Comparison of ENCODE assay signal across 17 cellular contexts in genomic region chr7:155448632-155449007, GRCh38. TPM values are rescaled to one million over a fixed set of nuclear protein-coding genes. Genes with fewer than 3 reads are reported as not detected.
DNase-seq lines count a peak whose midpoint lies in the region; ATAC-seq and TF ChIP-seq lines count a peak whose summit lies in the region.
"Had no signal": no experiment of that assay in that cellular context is flagged by ENCODE, and none has a peak within 500 bp of the region (broad histone marks: within the 10 kb centered on the region; RNA-seq: fewer than 3 reads in every experiment).

No MANE protein-coding gene starts in this region.

- H3K36me3 Mint-ChIP-seq in activated CD4-positive, alpha-beta memory T cell treated with anti-CD3 and anti-CD28 coated beads for 36 hours, result no peaks in the 10 kb centered on the region
- H3K36me3 Mint-ChIP-seq: CD4-positive, CD25-positive, alpha-beta regulatory T cell had no signal

- H3K4me1 Mint-ChIP-seq in activated CD4-positive, alpha-beta memory T cell treated with anti-CD3 and anti-CD28 coated beads for 36 hours (ENCODE audit: low read depth), result peaks cover 3% of the 10 kb centered on the region

- peak overlapping the region; percentile 32 for H2AFZ ChIP-seq in neuron (ENCODE audit: low read depth, low read length)

- POLR2A ChIA-PET in activated CD4-positive, alpha-beta memory T cell treated with anti-CD3 and anti-CD28 coated beads for 36 hours (lab: Charles Lee), result no interaction called here

- intact Hi-C loops in activated CD4-positive, alpha-beta memory T cell treated with anti-CD3 and anti-CD28 coated beads for 36 hours (cut with micrococcal nuclease), result no loop called here

- no peak for TF ChIP-seq CTCF in foreskin keratinocyte (conservative IDR thresholded peaks at IDR 0.05)

- no peaks in the 10 kb centered on the region for H3K9me3 Mint-ChIP-seq in activated CD4-positive, alpha-beta memory T cell treated with anti-CD3 and anti-CD28 coated beads for 36 hours
- H3K9me3 Mint-ChIP-seq: CD4-positive, CD25-positive, alpha-beta regulatory T cell; stimulated activated naive B cell treated with anti-CD40 and anti-IgM and Interleukin-4, amounts not matched to agents 10 μg/mL and 1 μg/mL and 100 μg/mL, for 72 hours; T-helper 1 cell treated with Interleukin-12 subunit alpha and Interleukin-12 subunit beta and Interleukin-4 antibody, amounts not matched to agents 30 μg/mL and 1 μg/mL, for 36 hours had no signal

- no peaks in the 10 kb centered on the region for H3K36me3 ChIP-seq in neuron (ENCODE audit: insufficient read depth, low read length)
- H3K36me3 ChIP-seq: colonic mucosa, right atrium auricular region had no signal

- DNase-seq in ELF-1 (ENCODE audit: low read depth, low spot score) (peak; percentile 26), NCI-H1105 (lab: John Stamatoyannopoulos, UW) (peak; percentile 22), foreskin keratinocyte (no peak), NAMALWA (ENCODE audit: low spot score) (no peak)
- DNase-seq in activated CD4-positive, alpha-beta memory T cell treated with anti-CD3 and anti-CD28 coated beads for 36 hours, result no peak
- DNase-seq: activated CD4-positive, alpha-beta T cell treated with anti-CD3 and anti-CD28 coated beads for 4 hours; amygdala; CD4-positive, CD25-positive, alpha-beta regulatory T cell; colonic mucosa; MM.1S; stimulated activated CD4-positive, alpha-beta T cell treated with anti-CD3 and anti-CD28 coated beads, Interleukin-4, amount 100 ng/mL, for 4 hours; stimulated activated naive B cell treated with anti-CD40 and anti-IgM and Interleukin-4, amounts not matched to agents 10 μg/mL and 1 μg/mL and 100 μg/mL, for 72 hours had no signal

- no peaks in the 10 kb centered on the region for H3K4me1 ChIP-seq in foreskin keratinocyte
- peaks cover 16% of the 10 kb centered on the region for H3K4me1 ChIP-seq in neuron (ENCODE audit: insufficient read depth, low read length)
- H3K4me1 ChIP-seq: colonic mucosa had no signal

- H3K4me3 Mint-ChIP-seq in activated CD4-positive, alpha-beta memory T cell treated with anti-CD3 and anti-CD28 coated beads for 36 hours, result no peak overlapping the region
- H3K4me3 Mint-ChIP-seq: T-helper 1 cell treated with Interleukin-12 subunit alpha and Interleukin-12 subunit beta and Interleukin-4 antibody, amounts not matched to agents 30 μg/mL and 1 μg/mL, for 36 hours had no signal

- H3K4me3 ChIP-seq in neuron (ENCODE audit: low read length), result no peak overlapping the region
- H3K4me3 ChIP-seq: colonic mucosa, right atrium auricular region had no signal

- no peak overlapping the region for H3K27ac ChIP-seq in foreskin keratinocyte
- H3K27ac ChIP-seq: colonic mucosa, right atrium auricular region had no signal

- peaks cover 8% of the 10 kb centered on the region for H3K9me3 ChIP-seq in neuron (ENCODE audit: low read length)
- H3K9me3 ChIP-seq: colonic mucosa, right atrium auricular region had no signal

- peak; percentile 55 for ATAC-seq in foreskin keratinocyte
- ATAC-seq in HG03039 (IDR thresholded peaks at IDR 0.05; ENCODE audit: unreplicated experiment), result no peak
- ATAC-seq: stimulated activated naive B cell treated with anti-CD40 and anti-IgM and Interleukin-4, amounts not matched to agents 10 μg/mL and 1 μg/mL and 100 μg/mL, for 72 hours had no signal

- CTCF ChIA-PET in activated CD4-positive, alpha-beta memory T cell treated with anti-CD3 and anti-CD28 coated beads for 36 hours (lab: Charles Lee), result no interaction called here

- peaks cover 59% of the 10 kb centered on the region for H3K27me3 Mint-ChIP-seq in activated CD4-positive, alpha-beta memory T cell treated with anti-CD3 and anti-CD28 coated beads for 36 hours

- no peak overlapping the region for H3K27ac Mint-ChIP-seq in activated CD4-positive, alpha-beta memory T cell treated with anti-CD3 and anti-CD28 coated beads for 36 hours
- H3K27ac Mint-ChIP-seq: CD4-positive, CD25-positive, alpha-beta regulatory T cell; T-helper 1 cell treated with Interleukin-12 subunit alpha and Interleukin-12 subunit beta and Interleukin-4 antibody, amounts not matched to agents 30 μg/mL and 1 μg/mL, for 36 hours had no signal

- H3K27me3 ChIP-seq in foreskin keratinocyte, result peaks cover 73% of the 10 kb centered on the region
- peaks cover 91% of the 10 kb centered on the region for H3K27me3 ChIP-seq in neuron (ENCODE audit: insufficient read depth, low read length)

RNA-seq across cellular contexts. Expression of gene EN2, which starts 9.3 kb away (rescaled TPM):
- not detected in 2 replicates for total RNA-seq in foreskin keratinocyte
- not detected in 2 replicates for polyA plus RNA-seq in foreskin keratinocyte
- total RNA-seq in activated CD4-positive, alpha-beta memory T cell treated with anti-CD3 and anti-CD28 coated beads for 36 hours, result not detected
- total RNA-seq: CD4-positive, CD25-positive, alpha-beta regulatory T cell; colonic mucosa; mucosa of gallbladder; right atrium auricular region had no signal
- polyA plus RNA-seq: CD4-positive, CD25-positive, alpha-beta regulatory T cell had no signal

Comparison
In these comparisons a context has a peak if more than half of its experiments do, and no peak if none do; other contexts are left out.
1. DNase-seq: peak in ELF-1 (single experiment) and NCI-H1105 (single experiment); none in foreskin keratinocyte (0 of 2), activated CD4-positive, alpha-beta memory T cell treated with anti-CD3 and anti-CD28 coated beads for 36 hours (single experiment) and NAMALWA (single experiment).